In genomic region chr15:55514414-55514850, GRCh38 we compare ENCODE assay signal across 10 cellular contexts. TPM values are rescaled to one million over a fixed set of nuclear protein-coding genes. Genes with fewer than 3 reads are reported as not detected.
A peak's percentile ranks its signal among the peaks of the same experiment; 100 is the strongest.
DNase-seq lines count a peak whose midpoint lies in the region; TF ChIP-seq lines count a peak whose summit lies in the region.
"Had no signal": no experiment of that assay in that cellular context is flagged by ENCODE, and none has a peak within 500 bp of the region (broad histone marks: within the 10 kb centered on the region; RNA-seq: fewer than 3 reads in every experiment).

No MANE protein-coding gene starts in this region.

- peaks cover 11 to 18% of the 10 kb centered on the region in 2 donors for H3K4me1 ChIP-seq in thyroid gland
- H3K4me1 ChIP-seq in ovary (ENCODE audit: insufficient read depth), result no peaks in the 10 kb centered on the region

- WGBS in thyroid gland, 2 donors, result 34 to 46% methylated on average over 12 of the region's 12 CpGs
- 93 to 96% (median 95%) methylated on average over 12 of the region's 12 CpGs for WGBS in ovary, 3 donors

- H3K27me3 ChIP-seq in thyroid gland (no peaks in the 10 kb centered on the region), ovary (no peaks in the 10 kb centered on the region)

- H3K4me3 ChIP-seq in epithelial cell of esophagus (ENCODE audit: low read length) (no peak overlapping the region), thyroid gland (replicated peaks in 1 of 3) (peak overlapping the region in 1 of 3 donors; percentile 34), ovary (no peak overlapping the region)

- TF ChIP-seq EP300 in ovary (IDR thresholded peaks at IDR 0.05), result no peak

- H3K9me3 ChIP-seq in thyroid gland (no peaks in the 10 kb centered on the region), ovary (no peaks in the 10 kb centered on the region)

- peak; percentile 26 for DNase-seq in ELF-1 (ENCODE audit: low read depth, low spot score)
- peak; percentile 58 for DNase-seq in NCI-H510A treated with DMSO at 0.1 percent for 48 hours (lab: John Stamatoyannopoulos, UW)
- peak; percentile 68 for DNase-seq in epithelial cell of esophagus (ENCODE audit: low read depth)
- DNase-seq in thyroid gland, result peak; percentile 93 to 96
- DNase-seq in nucleus accumbens (lab: John Stamatoyannopoulos, UW), result no peak
- DNase-seq in ovary, result no peak
- DNase-seq in NCI-H2171 treated with DMSO at 0.1 percent for 48 hours (lab: John Stamatoyannopoulos, UW), result no peak
- DNase-seq: Calu3; CD4-positive, alpha-beta T cell had no signal

- H3K36me3 ChIP-seq in thyroid gland (no peaks in the 10 kb centered on the region), ovary (no peaks in the 10 kb centered on the region)

- TF ChIP-seq POLR2A in thyroid gland (IDR thresholded peaks at IDR 0.05) (peak in 1 of 2 donors; percentile 74), ovary (IDR thresholded peaks at IDR 0.05) (no peak)

- TF ChIP-seq CTCF in epithelial cell of esophagus (IDR thresholded peaks at IDR 0.05; ENCODE audit: insufficient read depth, low read depth, low read length, missing control alignments), result no peak
- no peak for TF ChIP-seq CTCF in thyroid gland (IDR thresholded peaks at IDR 0.05)
- no peak for TF ChIP-seq CTCF in ovary (IDR thresholded peaks at IDR 0.05)

- H3K27ac ChIP-seq in thyroid gland, result peak overlapping the region; percentile 89 to 95 (median 91)
- H3K27ac ChIP-seq in ovary, result no peak overlapping the region

- intact Hi-C loops in thyroid gland (cut with DNase I), result no loop called here
- intact Hi-C loops in ovary (cut with DNase I), result no loop called here

RNA-seq across cellular contexts. Expression of gene DNAAF4, which starts 6.4 kb away (rescaled TPM):
- total RNA-seq in thyroid gland, result 10 to 100 TPM; 10.3 to 16.3 (median 12.9) TPM
- 1 to 10 TPM; 1.3 to 4.8 (median 2.4) TPM for total RNA-seq in ovary
- polyA plus RNA-seq in ovary, result 1 to 10 TPM; 2.5 to 2.7 TPM
- polyA plus RNA-seq: IgD-negative memory B cell had no signal

Comparison
In these comparisons a context has a peak if more than half of its experiments do, and no peak if none do; other contexts are left out.
1. DNase-seq: peak in ELF-1 (single experiment), NCI-H510A treated with DMSO at 0.1 percent for 48 hours (single experiment), epithelial cell of esophagus (single experiment) and thyroid gland (2 of 2); none in nucleus accumbens (0 of 56), ovary (0 of 5) and NCI-H2171 treated with DMSO at 0.1 percent for 48 hours (single experiment).
2. H3K27ac ChIP-seq: peak in thyroid gland (3 of 3); none in ovary (0 of 2).